12 cellular contexts compared by ENCODE assay signal in the genomic region with DNA sequence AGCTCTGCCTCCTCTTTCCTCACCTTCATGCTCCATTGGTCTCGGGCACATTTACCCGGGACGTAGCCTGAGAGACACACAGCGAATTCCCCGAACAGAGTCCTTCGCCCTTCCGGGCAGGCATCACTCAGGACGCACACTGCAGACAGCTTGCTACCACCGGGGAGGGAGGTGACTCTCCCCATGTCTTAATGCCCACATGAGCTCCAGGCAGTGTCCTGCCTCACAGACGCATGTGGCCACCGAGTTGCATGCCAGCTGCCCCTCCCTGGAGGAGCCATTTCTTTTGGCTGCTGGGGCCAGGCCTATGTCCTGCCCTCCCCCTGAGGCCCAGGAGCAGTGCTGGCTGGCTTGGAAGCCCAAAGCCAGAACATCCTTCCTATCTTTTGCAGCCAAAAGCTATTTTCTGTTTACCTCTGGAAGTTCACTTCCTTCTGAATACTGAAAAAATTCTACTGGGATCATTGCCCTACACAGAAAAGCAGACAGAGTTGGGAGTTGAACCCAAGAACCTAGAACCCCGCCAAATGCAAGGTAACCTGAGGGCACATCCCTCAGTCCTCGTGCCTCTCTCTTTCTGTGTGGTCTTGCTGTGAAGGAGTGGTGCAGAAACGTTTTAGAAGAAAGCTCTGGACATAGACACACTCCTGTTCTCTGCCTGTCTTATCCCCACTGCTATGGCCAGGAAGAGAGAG.
A peak's percentile ranks its signal among the peaks of the same experiment; 100 is the strongest.
DNase-seq lines count a peak whose midpoint lies in the region; ATAC-seq and TF ChIP-seq lines count a peak whose summit lies in the region.
"Had no signal": no experiment of that assay in that cellular context is flagged by ENCODE, and none has a peak within 500 bp of the region (broad histone marks: within the 10 kb centered on the region; RNA-seq: fewer than 3 reads in every experiment).

No MANE protein-coding gene starts in this region.

- TF ChIP-seq CTCF in progenitor cell of endocrine pancreas (IDR thresholded peaks at IDR 0.05; ENCODE audit: unreplicated experiment), result no peak

- peak overlapping the region; percentile 50 for H3K27ac Mint-ChIP-seq in central memory CD8-positive, alpha-beta T cell (ENCODE audit: low read depth)
- peak overlapping the region; percentile 89 for H3K27ac Mint-ChIP-seq in progenitor cell of endocrine pancreas

- peaks cover 18% of the 10 kb centered on the region for H3K4me1 Mint-ChIP-seq in central memory CD8-positive, alpha-beta T cell
- H3K4me1 Mint-ChIP-seq in progenitor cell of endocrine pancreas (ENCODE audit: low read depth), result peaks cover 24% of the 10 kb centered on the region
- H3K4me1 Mint-ChIP-seq: activated naive CD4-positive, alpha-beta T cell treated with anti-CD3 and anti-CD28 coated beads, Interleukin-2, amount 50 U/mL, for 24 hours had no signal

- H3K9me3 Mint-ChIP-seq in central memory CD8-positive, alpha-beta T cell, result no peaks in the 10 kb centered on the region
- peaks cover 5% of the 10 kb centered on the region for H3K9me3 Mint-ChIP-seq in progenitor cell of endocrine pancreas (ENCODE audit: low read depth)
- H3K9me3 Mint-ChIP-seq: activated naive CD4-positive, alpha-beta T cell treated with anti-CD3 and anti-CD28 coated beads, Interleukin-2, amount 50 U/mL, for 24 hours had no signal

- peak; percentile 26 for DNase-seq in AG20443 (ENCODE audit: low spot score)
- DNase-seq in central memory CD8-positive, alpha-beta T cell (ENCODE audit: low spot score in 2 of 2), result no peak
- peak; percentile 63 for DNase-seq in kidney tubule cell (ENCODE audit: low spot score)
- no peak for DNase-seq in progenitor cell of endocrine pancreas (ENCODE audit: low spot score, unreplicated experiment)
- no peak for DNase-seq in NCI-H2029 treated with DMSO at 0.1 percent for 48 hours (lab: John Stamatoyannopoulos, UW)
- DNase-seq in occipital lobe (lab: John Stamatoyannopoulos, UW), result no peak
- no peak for DNase-seq in stimulated activated CD4-positive, alpha-beta T cell treated with anti-CD3 and anti-CD28 coated beads, Interleukin-15, amount 100 ng/mL, for 24 hours
- DNase-seq: foreskin keratinocyte, MM.1S had no signal

- ATAC-seq in central memory CD8-positive, alpha-beta T cell (replicated peaks; ENCODE audit: extremely low read depth, poor library complexity, severe bottlenecking), result no peak
- no peak for ATAC-seq in HG03520 (IDR thresholded peaks at IDR 0.05; ENCODE audit: unreplicated experiment)
- ATAC-seq: foreskin keratinocyte, GM12878 had no signal

- H3K4me3 Mint-ChIP-seq in central memory CD8-positive, alpha-beta T cell, result no peak overlapping the region
- no peak overlapping the region for H3K4me3 Mint-ChIP-seq in progenitor cell of endocrine pancreas (ENCODE audit: low read depth)
- H3K4me3 Mint-ChIP-seq: activated naive CD4-positive, alpha-beta T cell treated with anti-CD3 and anti-CD28 coated beads, Interleukin-2, amount 50 U/mL, for 24 hours had no signal

- peaks cover 3% of the 10 kb centered on the region for H3K36me3 Mint-ChIP-seq in central memory CD8-positive, alpha-beta T cell (ENCODE audit: insufficient read depth)
- H3K36me3 Mint-ChIP-seq in progenitor cell of endocrine pancreas (ENCODE audit: insufficient read depth), result no peaks in the 10 kb centered on the region
- H3K36me3 Mint-ChIP-seq: activated naive CD4-positive, alpha-beta T cell treated with anti-CD3 and anti-CD28 coated beads, Interleukin-2, amount 50 U/mL, for 24 hours had no signal

- H3K27me3 Mint-ChIP-seq in central memory CD8-positive, alpha-beta T cell, result no peaks in the 10 kb centered on the region
- H3K27me3 Mint-ChIP-seq in progenitor cell of endocrine pancreas, result no peaks in the 10 kb centered on the region
- H3K27me3 Mint-ChIP-seq: activated naive CD4-positive, alpha-beta T cell treated with anti-CD3 and anti-CD28 coated beads, Interleukin-2, amount 50 U/mL, for 24 hours had no signal

Comparison
In these comparisons a context has a peak if more than half of its experiments do, and no peak if none do; other contexts are left out.
1. DNase-seq: peak in AG20443 (single experiment) and kidney tubule cell (single experiment); none in central memory CD8-positive, alpha-beta T cell (0 of 2), progenitor cell of endocrine pancreas (single experiment), NCI-H2029 treated with DMSO at 0.1 percent for 48 hours (single experiment), occipital lobe (single experiment) and stimulated activated CD4-positive, alpha-beta T cell treated with anti-CD3 and anti-CD28 coated beads, Interleukin-15, amount 100 ng/mL, for 24 hours (single experiment).